ENCODE assay signal across 9 cellular contexts in the genomic region with DNA sequence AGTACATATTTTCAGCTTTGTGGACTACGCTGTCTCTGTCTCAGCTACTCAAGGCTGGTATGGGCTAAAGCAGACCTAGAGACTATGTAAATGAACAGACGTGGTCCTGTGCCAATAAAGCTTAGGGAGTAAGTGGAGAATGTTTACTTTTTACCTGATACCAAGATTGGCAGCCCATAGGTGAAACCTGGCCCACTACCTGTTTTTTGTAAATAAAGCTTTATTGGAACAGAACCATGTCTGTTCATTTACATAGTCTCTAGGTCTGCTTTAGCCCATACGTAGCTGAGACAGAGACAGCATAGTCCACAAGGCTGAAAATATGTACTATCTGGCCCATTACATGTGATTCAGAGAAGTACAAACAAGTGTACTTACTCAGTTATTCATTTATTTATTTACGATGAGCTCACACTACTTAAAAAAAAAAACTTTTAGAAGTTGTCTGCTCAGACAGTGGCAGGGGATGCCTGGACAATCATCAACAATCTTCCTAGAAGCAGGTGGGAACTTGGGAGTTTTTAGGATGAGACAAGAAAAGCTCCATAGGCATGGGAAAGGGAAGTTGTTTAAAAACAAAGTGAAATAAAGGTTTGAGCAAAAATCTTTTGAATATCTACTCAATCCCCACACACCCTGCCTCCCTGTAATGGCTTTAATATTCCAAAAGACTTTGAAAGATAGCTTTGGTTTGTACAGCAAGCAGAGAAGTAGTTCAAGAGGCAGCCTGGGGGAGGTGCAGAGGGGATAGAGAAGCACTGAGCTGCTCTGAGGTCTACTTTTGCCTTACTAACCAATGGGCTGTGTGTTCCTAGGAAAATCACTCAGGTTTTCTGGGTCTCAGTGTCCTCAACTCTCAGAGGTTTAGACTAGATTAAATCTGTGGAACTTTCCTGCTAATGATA.
A peak's percentile ranks its signal among the peaks of the same experiment; 100 is the strongest.
DNase-seq lines count a peak whose midpoint lies in the region; ATAC-seq and TF ChIP-seq lines count a peak whose summit lies in the region.
"Had no signal": no experiment of that assay in that cellular context is flagged by ENCODE, and none has a peak within 500 bp of the region (broad histone marks: within the 10 kb centered on the region; RNA-seq: fewer than 3 reads in every experiment).

No MANE protein-coding gene starts in this region.

- H3K27ac Mint-ChIP-seq in CD8-positive, alpha-beta memory T cell: peak overlapping the region in 6 of 8 donors; percentile 19 to 86 (median 46)
- H3K27ac Mint-ChIP-seq in neural progenitor cell: no peak overlapping the region
- no peak overlapping the region for H3K27ac Mint-ChIP-seq in CD14-positive monocyte

- POLR2A ChIA-PET in CD8-positive, alpha-beta memory T cell (lab: Charles Lee): no interaction called here

- no peaks in the 10 kb centered on the region for H3K27me3 ChIP-seq in CD8-positive, alpha-beta memory T cell (ENCODE audit: insufficient read depth, low read length, poor library complexity, severe bottlenecking)
- H3K27me3 ChIP-seq in duodenal mucosa (ENCODE audit: control insufficient read depth in 1 of 2, insufficient read depth in 2 of 2, low read length in 2 of 2) (no peaks in the 10 kb centered on the region), neural progenitor cell (no peaks in the 10 kb centered on the region)

- H3K36me3 ChIP-seq in CD8-positive, alpha-beta memory T cell (ENCODE audit: insufficient read depth, low read length): no peaks in the 10 kb centered on the region
- no peaks in the 10 kb centered on the region for H3K36me3 ChIP-seq in duodenal mucosa (ENCODE audit: control insufficient read depth in 1 of 2, insufficient read depth in 2 of 2, low read length in 2 of 2)
- no peaks in the 10 kb centered on the region for H3K36me3 ChIP-seq in neural progenitor cell

- peaks cover 75 to 100% (median 97%) of the 10 kb centered on the region in 3 donors for H3K4me1 Mint-ChIP-seq in CD8-positive, alpha-beta memory T cell
- H3K4me1 Mint-ChIP-seq in neural progenitor cell (peaks cover 75% of the 10 kb centered on the region), CD14-positive monocyte (peaks cover 6% of the 10 kb centered on the region)

- intact Hi-C loops in CD14-positive monocyte (cut with micrococcal nuclease): no loop called here

- DNase-seq in CD8-positive, alpha-beta memory T cell: no peak
- DNase-seq in LoVo (ENCODE audit: low spot score): peak; percentile 30
- DNase-seq in neural progenitor cell (ENCODE audit: low spot score): no peak
- no peak for DNase-seq in CD14-positive monocyte (ENCODE audit: low spot score)
- DNase-seq in D341Med (ENCODE audit: low spot score): no peak

- H3K36me3 Mint-ChIP-seq in CD8-positive, alpha-beta memory T cell: peaks cover 0 to 66% (median 14%) of the 10 kb centered on the region in 3 donors
- peaks cover 2% of the 10 kb centered on the region for H3K36me3 Mint-ChIP-seq in neural progenitor cell
- no peaks in the 10 kb centered on the region for H3K36me3 Mint-ChIP-seq in CD14-positive monocyte

- H3K9ac ChIP-seq in duodenal mucosa (ENCODE audit: low read depth in 1 of 2, low read length in 2 of 2): peak overlapping the region in 1 of 2 donors; percentile 56
- no peak overlapping the region for H3K9ac ChIP-seq in neural progenitor cell
- H3K9ac ChIP-seq: GM23248 had no signal

- peaks cover 14% of the 10 kb centered on the region for H4K20me1 ChIP-seq in neural progenitor cell (ENCODE audit: low read depth)

- H3K27ac ChIP-seq in CD8-positive, alpha-beta memory T cell (ENCODE audit: low read depth, low read length): no peak overlapping the region
- H3K27ac ChIP-seq in duodenal mucosa (ENCODE audit: low read depth, low read length) (peak overlapping the region; percentile 76), neural progenitor cell (no peak overlapping the region)
- H3K27ac ChIP-seq: GM23248 had no signal

- H3F3A ChIP-seq in neural progenitor cell (ENCODE audit: low read depth): peaks cover 17% of the 10 kb centered on the region

- no peak for ATAC-seq in GM18907 (IDR thresholded peaks at IDR 0.05; ENCODE audit: unreplicated experiment)
- no peak for ATAC-seq in HG03469 (IDR thresholded peaks at IDR 0.05; ENCODE audit: unreplicated experiment)

- peaks cover 91% of the 10 kb centered on the region for H3K79me2 ChIP-seq in neural progenitor cell (ENCODE audit: low read depth)

- peaks cover 98% of the 10 kb centered on the region for H3K4me1 ChIP-seq in CD8-positive, alpha-beta memory T cell (ENCODE audit: insufficient read depth, low read length)
- H3K4me1 ChIP-seq in duodenal mucosa (ENCODE audit: control insufficient read depth in 1 of 2, insufficient read depth in 2 of 2, low read length in 2 of 2) (peaks cover 9 to 33% of the 10 kb centered on the region in 2 donors), neural progenitor cell (peaks cover 70% of the 10 kb centered on the region)

- H3K9me3 Mint-ChIP-seq in CD8-positive, alpha-beta memory T cell: no peaks in the 10 kb centered on the region
- no peaks in the 10 kb centered on the region for H3K9me3 Mint-ChIP-seq in neural progenitor cell
- no peaks in the 10 kb centered on the region for H3K9me3 Mint-ChIP-seq in CD14-positive monocyte

- H3K4me3 Mint-ChIP-seq in CD8-positive, alpha-beta memory T cell: peak overlapping the region in 3 of 7 donors; percentile 35 to 67 (median 54)
- no peak overlapping the region for H3K4me3 Mint-ChIP-seq in neural progenitor cell
- H3K4me3 Mint-ChIP-seq in CD14-positive monocyte: no peak overlapping the region

- peak overlapping the region; percentile 33 for H3K4me3 ChIP-seq in CD8-positive, alpha-beta memory T cell (ENCODE audit: low read length)
- no peak overlapping the region for H3K4me3 ChIP-seq in duodenal mucosa (ENCODE audit: low read depth in 1 of 2, low read length in 2 of 2)
- H3K4me3 ChIP-seq in neural progenitor cell: no peak overlapping the region
- H3K4me3 ChIP-seq: GM23248 had no signal

- H3K27me3 Mint-ChIP-seq in CD8-positive, alpha-beta memory T cell: no peaks in the 10 kb centered on the region
- H3K27me3 Mint-ChIP-seq in neural progenitor cell (ENCODE audit: insufficient read depth, low read depth) (peaks cover 4% of the 10 kb centered on the region), CD14-positive monocyte (ENCODE audit: low read depth in 3 of 3) (peaks cover 0 to 6% (median 1%) of the 10 kb centered on the region in 3 donors)

- TF ChIP-seq CTCF in neural progenitor cell (IDR thresholded peaks at IDR 0.05) (no peak), CD14-positive monocyte (IDR thresholded peaks at IDR 0.05) (no peak)

- no peaks in the 10 kb centered on the region for H3K9me3 ChIP-seq in CD8-positive, alpha-beta memory T cell (ENCODE audit: low read length)
- no peaks in the 10 kb centered on the region for H3K9me3 ChIP-seq in duodenal mucosa (ENCODE audit: control insufficient read depth in 1 of 2, low read length in 2 of 2)
- no peaks in the 10 kb centered on the region for H3K9me3 ChIP-seq in neural progenitor cell (ENCODE audit: low read depth)

- peak overlapping the region; percentile 20 for H3K4me2 ChIP-seq in neural progenitor cell

- CTCF ChIA-PET in CD8-positive, alpha-beta memory T cell (lab: Charles Lee): interaction anchor here (0.6 to 1.5 kb wide), 7 partner anchors 7 to 47 kb away, joined by 3 to 6 read pairs (median 4); no protein-coding TSS in a partner anchor

- H2AFZ ChIP-seq in neural progenitor cell (replicated peaks): no peak overlapping the region
- H2AFZ ChIP-seq: GM23248 had no signal

Comparison
In these comparisons a context has a peak if more than half of its experiments do, and no peak if none do; other contexts are left out.
1. H3K27ac Mint-ChIP-seq: peak in CD8-positive, alpha-beta memory T cell (6 of 8); none in neural progenitor cell (single experiment) and CD14-positive monocyte (0 of 7).